27 cellular contexts compared by ENCODE assay signal in the genomic region with DNA sequence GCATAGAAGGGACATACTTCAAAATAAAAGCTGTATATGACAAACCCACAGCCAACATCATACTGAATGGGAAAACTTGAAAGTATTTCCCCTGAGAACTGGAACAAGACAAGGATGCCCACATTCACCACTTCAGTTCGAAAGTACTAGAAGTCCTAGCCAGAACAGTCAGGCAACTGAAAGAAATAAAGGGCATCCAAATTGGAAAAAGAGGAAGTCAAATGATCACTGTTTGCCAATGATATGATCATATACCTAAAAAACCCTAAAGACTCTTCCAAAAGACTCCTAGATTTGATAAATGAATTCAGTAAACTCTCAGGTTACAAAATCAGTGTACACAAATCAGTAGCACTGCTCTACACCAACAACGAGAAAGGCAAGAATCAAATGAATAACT.
"Had no signal": no experiment of that assay in that cellular context is flagged by ENCODE, and none has a peak within 500 bp of the region (broad histone marks: within the 10 kb centered on the region; RNA-seq: fewer than 3 reads in every experiment).

No MANE protein-coding gene starts in this region.

- H3K9me3 Mint-ChIP-seq: dendritic cell treated with granulocyte-macrophage colony-stimulating factor and Interleukin-4, amounts not matched to agents 40 ng/mL and 50 ng/mL, for 4 days had no signal

- ATAC-seq: effector memory CD8-positive, alpha-beta T cell; esophagus mucosa; gastrocnemius medialis; heart right ventricle; left lung; left ventricle myocardium superior; lower lobe of right lung; mucosa of descending colon had no signal

- H3K4me1 Mint-ChIP-seq: endodermal cell, mesothelial cell of epicardium had no signal

- DNase-seq: colonic mucosa; cortex of kidney; effector CD8-positive, alpha-beta T cell; effector memory CD8-positive, alpha-beta T cell; endodermal cell; erythroblast; esophagus squamous epithelium; foreskin fibroblast; foreskin melanocyte; gastrocnemius medialis; glutamatergic neuron; head of caudate nucleus; heart right ventricle; hippocampal formation; islet precursor cell; kidney; kidney glomerular epithelial cell; left lung; left ventricle myocardium superior; lower lobe of right lung; mesenchymal stem cell; mucosa of descending colon had no signal

- H3K4me1 ChIP-seq: colonic mucosa, esophagus squamous epithelium, gastrocnemius medialis, heart right ventricle, left lung, lower lobe of right lung had no signal

- H3K36me3 ChIP-seq: colonic mucosa had no signal

- H3K27ac ChIP-seq: colonic mucosa, epithelial cell of prostate, esophagus squamous epithelium, gastrocnemius medialis, heart right ventricle, left lung, lower lobe of right lung had no signal

- H3K27ac Mint-ChIP-seq: dendritic cell treated with granulocyte-macrophage colony-stimulating factor and Interleukin-4, amounts not matched to agents 40 ng/mL and 50 ng/mL, for 4 days; effector memory CD8-positive, alpha-beta T cell; endodermal cell; mesothelial cell of epicardium had no signal

- H3K27me3 ChIP-seq: colonic mucosa, esophagus squamous epithelium, gastrocnemius medialis, heart right ventricle, left lung had no signal

- H3K4me3 ChIP-seq: colonic mucosa, esophagus squamous epithelium, gastrocnemius medialis, heart right ventricle, left lung, lower lobe of right lung, mucosa of descending colon had no signal

- H3K4me3 Mint-ChIP-seq: dendritic cell treated with granulocyte-macrophage colony-stimulating factor and Interleukin-4, amounts not matched to agents 40 ng/mL and 50 ng/mL, for 4 days; effector memory CD8-positive, alpha-beta T cell; endodermal cell; mesothelial cell of epicardium had no signal

- H3K9me3 ChIP-seq: colonic mucosa, esophagus squamous epithelium, gastrocnemius medialis, left lung, lower lobe of right lung, mucosa of descending colon had no signal

- H3K27me3 Mint-ChIP-seq: dendritic cell treated with granulocyte-macrophage colony-stimulating factor and Interleukin-4, amounts not matched to agents 40 ng/mL and 50 ng/mL, for 4 days; effector memory CD8-positive, alpha-beta T cell had no signal

- FAIRE-seq: endometrium, kidney had no signal
